2 cellular contexts compared by ENCODE assay signal in genomic region chr4:86527713-86528112, GRCh38.
DNase-seq lines count a peak whose midpoint lies in the region; ATAC-seq and TF ChIP-seq lines count a peak whose summit lies in the region.
"Not testable (repeated sequence)": the region's sequence is repeated elsewhere in the genome, so short reads cannot be mapped to it uniquely, and the experiment has no call there.

No MANE protein-coding gene starts in this region.

- WGBS in SK-N-SH (ENCODE audit: low lambda C conversion rate) = 60% methylated on average over 4 of the region's 4 CpGs

- not testable (repeated sequence) for H3K4me2 ChIP-seq in SK-N-SH

- H2AFZ ChIP-seq in SK-N-SH (ENCODE audit: low read depth) = not testable (repeated sequence)

- DNase-seq in SK-N-SH = peak; percentile 48

- not testable (repeated sequence) for TF ChIP-seq EP300 in SK-N-SH (IDR thresholded peaks at IDR 0.05; ENCODE audit: borderline replicate concordance in 1 of 2, low read depth in 1 of 2, low read length in 1 of 2)

- POLR2A ChIA-PET in SK-N-SH (lab: Yijun Ruan, JAX) = not testable (repeated sequence)

- H3K9ac ChIP-seq in SK-N-SH = not testable (repeated sequence)

- H4K20me1 ChIP-seq in SK-N-SH (ENCODE audit: insufficient read depth) = not testable (repeated sequence)

- ATAC-seq in SK-N-SH treated with all-trans-retinoic acid at 6 μM for 48 hours = not testable (repeated sequence)

- not testable (repeated sequence) for H3K36me3 ChIP-seq in SK-N-SH (replicated peaks in 1 of 2; ENCODE audit: control insufficient read depth in 1 of 2, insufficient read depth in 2 of 2, low read length in 1 of 2)

- H3K9me2 ChIP-seq in SK-N-SH = not testable (repeated sequence)

- H3K79me2 ChIP-seq in SK-N-SH (ENCODE audit: insufficient read depth) = not testable (repeated sequence)

- not testable (repeated sequence) for TF ChIP-seq RAD21 in SK-N-SH (IDR thresholded peaks at IDR 0.05; ENCODE audit: low read length)

- not testable (repeated sequence) for H3K27me3 ChIP-seq in SK-N-SH (ENCODE audit: insufficient read depth)

- TF ChIP-seq CTCF in SK-N-SH (IDR thresholded peaks at IDR 0.05) = not testable (repeated sequence)

- H3K4me1 ChIP-seq in SK-N-SH (ENCODE audit: control insufficient read depth in 1 of 2, insufficient read depth in 2 of 2, low read depth in 1 of 2, low read length in 1 of 2) = not testable (repeated sequence)

- CTCF ChIA-PET in SK-N-SH (lab: Yijun Ruan, JAX) = interaction anchor here (8.8 kb wide), 1 partner anchor 30 kb away, joined by 72 read pairs; no protein-coding TSS in a partner anchor

- H3K9me3 ChIP-seq in SK-N-SH = not testable (repeated sequence)

- H3K27ac ChIP-seq in SK-N-SH (ENCODE audit: low read depth in 2 of 2, low read length in 1 of 2) = peak overlapping the region in 1 of 2 experiments; percentile 19; a peak in 1 of 4 replicates

- not testable (repeated sequence) for H3F3A ChIP-seq in SK-N-SH (replicated peaks; ENCODE audit: insufficient read depth)

- H3K4me3 ChIP-seq in SK-N-SH (ENCODE audit: low read depth in 2 of 2, low read length in 1 of 2) = not testable (repeated sequence)

TF ChIP-seq in SK-N-SH treated with all-trans-retinoic acid at 6 μM for 48 hours, 23 proteins besides CTCF, POLR2A, EP300 and RAD21:
- peak; percentile 92 for TF ChIP-seq TCF4 (CRISPR knock-in tag; IDR thresholded peaks at IDR 0.05; ENCODE audit: borderline replicate concordance)
- peak; percentile 61; the same call in 1 of the 2 replicates for TF ChIP-seq ZNF70 (CRISPR knock-in tag; IDR thresholded peaks at IDR 0.05)
